19 cellular contexts compared by ENCODE assay signal in the genomic region with DNA sequence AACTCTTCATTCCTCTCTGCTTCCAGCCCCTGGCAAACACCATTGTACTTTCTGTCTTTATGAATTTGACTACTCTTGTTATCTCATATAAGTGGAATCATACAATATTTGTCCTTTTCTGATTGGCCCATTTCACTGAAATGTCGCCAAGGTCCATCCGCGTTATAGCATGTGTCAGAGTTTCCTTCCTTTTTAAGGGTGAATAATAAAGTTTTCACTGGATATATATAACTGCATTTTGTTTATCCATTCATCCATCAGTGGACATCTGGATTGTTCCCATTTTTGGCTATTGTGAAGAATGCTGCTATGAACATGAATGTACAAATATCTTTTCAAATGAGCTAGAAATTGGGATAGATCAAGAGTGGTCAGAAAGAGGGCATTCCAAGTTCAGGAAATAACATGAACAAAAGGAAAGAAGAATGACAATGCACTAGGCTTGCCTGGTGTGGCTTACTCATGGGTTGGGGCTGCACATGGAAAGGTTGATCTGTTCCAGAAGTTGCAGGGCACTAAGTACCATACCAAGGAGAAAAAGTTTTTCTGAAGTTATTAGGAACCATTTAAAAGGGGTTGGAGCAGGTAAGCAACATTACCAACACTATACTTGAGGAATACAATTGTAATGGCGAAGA.
"Had no signal": no experiment of that assay in that cellular context is flagged by ENCODE, and none has a peak within 500 bp of the region (broad histone marks: within the 10 kb centered on the region; RNA-seq: fewer than 3 reads in every experiment).

No MANE protein-coding gene starts in this region.

- H3K9me3 ChIP-seq: gastroesophageal sphincter, left ventricle myocardium inferior, right atrium auricular region, sigmoid colon, stomach, thoracic aorta, transverse colon had no signal

- H3K27ac Mint-ChIP-seq: immature natural killer cell; naive thymus-derived CD4-positive, alpha-beta T cell; nephron progenitor cell had no signal

- H3K27ac ChIP-seq: gastroesophageal sphincter, left ventricle myocardium inferior, parathyroid adenoma, right atrium auricular region, sigmoid colon, skin epidermis, stomach, thoracic aorta, transverse colon had no signal

- H3K4me1 ChIP-seq: gastroesophageal sphincter, left ventricle myocardium inferior, parathyroid adenoma, right atrium auricular region, sigmoid colon, stomach, transverse colon had no signal

- FAIRE-seq: keratinocyte had no signal

- H3K4me1 Mint-ChIP-seq: immature natural killer cell, nephron progenitor cell had no signal

- H3K36me3 Mint-ChIP-seq: immature natural killer cell; naive thymus-derived CD4-positive, alpha-beta T cell had no signal

- H3K9me3 Mint-ChIP-seq: immature natural killer cell; naive thymus-derived CD4-positive, alpha-beta T cell; nephron progenitor cell had no signal

- H3K36me3 ChIP-seq: gastroesophageal sphincter, left ventricle myocardium inferior, right atrium auricular region, sigmoid colon, stomach, thoracic aorta, transverse colon had no signal

- H3K9ac ChIP-seq: parathyroid adenoma had no signal

- H3K4me3 Mint-ChIP-seq: immature natural killer cell; naive thymus-derived CD4-positive, alpha-beta T cell; nephron progenitor cell had no signal

- DNase-seq: immature natural killer cell; left cardiac atrium; left ventricle myocardium inferior; naive thymus-derived CD4-positive, alpha-beta T cell; nephron progenitor cell; sigmoid colon; stimulated activated CD4-positive, alpha-beta T cell treated with anti-CD3 and anti-CD28 coated beads, Interleukin-2, amount 100 ng/mL, for 24 hours; stimulated activated CD4-positive, alpha-beta T cell treated with anti-CD3 and anti-CD28 coated beads, Interleukin-4, amount 100 ng/mL, for 4 hours; stimulated activated naive CD4-positive, alpha-beta T cell; stomach; substantia nigra; transverse colon had no signal

- ATAC-seq: gastroesophageal sphincter; left cardiac atrium; naive thymus-derived CD4-positive, alpha-beta T cell had no signal

- H3K4me3 ChIP-seq: gastroesophageal sphincter, left ventricle myocardium inferior, lung, right atrium auricular region, sigmoid colon, skin epidermis, stomach, thoracic aorta, transverse colon had no signal
